ENCODE assay signal across 13 cellular contexts in genomic region chr12:3432176-3432742, GRCh38. TPM values are rescaled to one million over a fixed set of nuclear protein-coding genes. Genes with fewer than 3 reads are reported as not detected.
DNase-seq lines count a peak whose midpoint lies in the region; ATAC-seq lines count a peak whose summit lies in the region.
"Had no signal": no experiment of that assay in that cellular context is flagged by ENCODE, and none has a peak within 500 bp of the region (broad histone marks: within the 10 kb centered on the region; RNA-seq: fewer than 3 reads in every experiment).

No MANE protein-coding gene starts in this region.

- no peaks in the 10 kb centered on the region for H3K27me3 ChIP-seq in effector memory CD4-positive, alpha-beta T cell (replicated peaks; ENCODE audit: control insufficient read depth, insufficient read depth, low read length, poor library complexity, severe bottlenecking)

- no peak overlapping the region for H3K4me3 ChIP-seq in effector memory CD4-positive, alpha-beta T cell (ENCODE audit: insufficient read depth, low read depth, low read length, poor library complexity, severe bottlenecking)

- H3K4me3 Mint-ChIP-seq in activated T-helper 17 cell treated with anti-CD3 and anti-CD28 coated beads, Interleukin-2, amount 50 U/mL, for 72 hours: peak overlapping the region; percentile 9
- H3K4me3 Mint-ChIP-seq: activated T-cell treated with anti-CD3 and anti-CD28 coated beads, Interleukin-2, amount 50 U/mL, for 24 hours; dendritic cell treated with granulocyte-macrophage colony-stimulating factor and Interleukin-4, amounts not matched to agents 40 ng/mL and 50 ng/mL, for 4 days had no signal

- peaks cover 10% of the 10 kb centered on the region for H3K9me3 Mint-ChIP-seq in activated T-helper 17 cell treated with anti-CD3 and anti-CD28 coated beads, Interleukin-2, amount 50 U/mL, for 72 hours
- H3K9me3 Mint-ChIP-seq: activated T-cell treated with anti-CD3 and anti-CD28 coated beads, Interleukin-2, amount 50 U/mL, for 24 hours; dendritic cell treated with granulocyte-macrophage colony-stimulating factor and Interleukin-4, amounts not matched to agents 40 ng/mL and 50 ng/mL, for 4 days had no signal

- H3K27me3 Mint-ChIP-seq in activated T-helper 17 cell treated with anti-CD3 and anti-CD28 coated beads, Interleukin-2, amount 50 U/mL, for 72 hours: peaks cover 6% of the 10 kb centered on the region

- peak overlapping the region; percentile 46 for H3K27ac Mint-ChIP-seq in activated T-helper 17 cell treated with anti-CD3 and anti-CD28 coated beads, Interleukin-2, amount 50 U/mL, for 72 hours
- H3K27ac Mint-ChIP-seq: activated T-cell treated with anti-CD3 and anti-CD28 coated beads, Interleukin-2, amount 50 U/mL, for 24 hours; dendritic cell treated with granulocyte-macrophage colony-stimulating factor and Interleukin-4, amounts not matched to agents 40 ng/mL and 50 ng/mL, for 4 days had no signal

- intact Hi-C loops in Right ventricle myocardium superior (cut with DNase I): no loop called here

- no peaks in the 10 kb centered on the region for H3K36me3 Mint-ChIP-seq in activated T-helper 17 cell treated with anti-CD3 and anti-CD28 coated beads, Interleukin-2, amount 50 U/mL, for 72 hours (ENCODE audit: low read depth)

- no peaks in the 10 kb centered on the region for H3K36me3 ChIP-seq in effector memory CD4-positive, alpha-beta T cell (ENCODE audit: control insufficient read depth, insufficient read depth, low read length)

- H3K27ac ChIP-seq in effector memory CD4-positive, alpha-beta T cell (ENCODE audit: insufficient read depth, low read length, poor library complexity, severe bottlenecking): no peak overlapping the region

- peak; percentile 53 for ATAC-seq in activated T-helper 17 cell treated with anti-CD3 and anti-CD28 coated beads, Interleukin-2, amount 50 U/mL, for 72 hours (replicated peaks)
- no peak for ATAC-seq in Right ventricle myocardium superior (ENCODE audit: poor library complexity)

- no peaks in the 10 kb centered on the region for H3K9me3 ChIP-seq in effector memory CD4-positive, alpha-beta T cell (ENCODE audit: control insufficient read depth, low read length)

- H3K4me1 Mint-ChIP-seq in activated T-helper 17 cell treated with anti-CD3 and anti-CD28 coated beads, Interleukin-2, amount 50 U/mL, for 72 hours: peaks cover 4% of the 10 kb centered on the region

- peak; percentile 81 for DNase-seq in DMS153 treated with DMSO at 0.1 percent for 48 hours (lab: John Stamatoyannopoulos, UW; ENCODE audit: unreplicated experiment)
- peak; percentile 17 for DNase-seq in HuH-7 (ENCODE audit: low spot score)
- DNase-seq in lung microvascular endothelial cell (ENCODE audit: low read depth in 2 of 2): peak; percentile 7 to 12
- no peak for DNase-seq in ureter (ENCODE audit: low spot score)
- no peak for DNase-seq in stimulated activated CD4-positive, alpha-beta T cell treated with anti-CD3 and anti-CD28 coated beads, Interleukin-4, amount 100 ng/mL, for 1 hour
- DNase-seq in Right ventricle myocardium superior: no peak
- no peak for DNase-seq in effector memory CD4-positive, alpha-beta T cell
- DNase-seq: activated T-cell treated with anti-CD3 and anti-CD28 coated beads, Interleukin-2, amount 50 U/mL, for 24 hours; DMS79 treated with DMSO at 0.1 percent for 48 hours; HCEC 1CT; NCI-H187 had no signal

- H3K4me1 ChIP-seq in effector memory CD4-positive, alpha-beta T cell (ENCODE audit: control insufficient read depth, insufficient read depth, low read length, poor library complexity, severe bottlenecking): no peaks in the 10 kb centered on the region

RNA-seq across cellular contexts. Expression of gene PRMT8, which starts 58.7 kb away (rescaled TPM):
- not detected for total RNA-seq in activated T-helper 17 cell treated with anti-CD3 and anti-CD28 coated beads, Interleukin-2, amount 50 U/mL, for 72 hours
- total RNA-seq in lung microvascular endothelial cell (not detected in 2 replicates), ureter (not detected), Right ventricle myocardium superior (not detected)

Comparison
In these comparisons a context has a peak if more than half of its experiments do, and no peak if none do; other contexts are left out.
1. DNase-seq: peak in DMS153 treated with DMSO at 0.1 percent for 48 hours (single experiment), HuH-7 (single experiment) and lung microvascular endothelial cell (2 of 2); none in ureter (single experiment), stimulated activated CD4-positive, alpha-beta T cell treated with anti-CD3 and anti-CD28 coated beads, Interleukin-4, amount 100 ng/mL, for 1 hour (single experiment), Right ventricle myocardium superior (single experiment) and effector memory CD4-positive, alpha-beta T cell (0 of 3).